Comparison of ENCODE assay signal across 18 cellular contexts in genomic region chr7:99359465-99360154, GRCh38.
"Had no signal": no experiment of that assay in that cellular context is flagged by ENCODE, and none has a peak within 500 bp of the region (broad histone marks: within the 10 kb centered on the region; RNA-seq: fewer than 3 reads in every experiment).

No MANE protein-coding gene starts in this region.

- H3K4me3 ChIP-seq: esophagus squamous epithelium, lung, skin epidermis had no signal

- H3K27ac ChIP-seq: esophagus squamous epithelium, neutrophil, skin epidermis had no signal

- H3K4me1 ChIP-seq: esophagus squamous epithelium had no signal

- DNase-seq: activated CD4-positive, alpha-beta T cell treated with anti-CD3 and anti-CD28 coated beads for 1 hour; activated CD4-positive, alpha-beta T cell treated with anti-CD3 and anti-CD28 coated beads, Interleukin-2, amount 50 U/mL, for 48 hours; activated naive CD4-positive, alpha-beta T cell treated with anti-CD3 and anti-CD28 coated beads, Interleukin-2, amount 50 U/mL, for 16 hours; esophagus squamous epithelium; glutamatergic neuron; hypothalamus; naive B cell; retina; stimulated activated CD4-positive, alpha-beta T cell treated with anti-CD3 and anti-CD28 coated beads, Interleukin-4, amount 100 ng/mL, for 24 hours; stimulated activated naive CD4-positive, alpha-beta T cell; substantia nigra; SW 1271; trophoblast cell had no signal

- H3K27me3 Mint-ChIP-seq: naive B cell had no signal

- H3K9me3 ChIP-seq: esophagus squamous epithelium, neutrophil had no signal

- H3K27me3 ChIP-seq: esophagus squamous epithelium, neutrophil had no signal

- H3K27ac Mint-ChIP-seq: activated T-helper 2 cell treated with anti-CD3 and anti-CD28 coated beads, Interferon-gamma antibody, Interleukin-2, Interleukin-4, amounts not matched to agents 10 μg/mL and 5 μg/mL and 100 μg/mL, durations not matched to agents 14 hours and 24 hours and 36 hours; T-helper 2 cell treated with Interferon-gamma antibody and Interleukin-4, amounts not matched to agents 5 μg/mL and 100 μg/mL, for 36 hours had no signal

- H3K9me3 Mint-ChIP-seq: activated T-helper 2 cell treated with anti-CD3 and anti-CD28 coated beads, Interferon-gamma antibody, Interleukin-2, Interleukin-4, amounts not matched to agents 10 μg/mL and 5 μg/mL and 100 μg/mL, durations not matched to agents 14 hours and 24 hours and 36 hours; naive B cell; T-helper 2 cell treated with Interferon-gamma antibody and Interleukin-4, amounts not matched to agents 5 μg/mL and 100 μg/mL, for 36 hours had no signal

- H3K4me3 Mint-ChIP-seq: naive B cell; T-helper 2 cell treated with Interferon-gamma antibody and Interleukin-4, amounts not matched to agents 5 μg/mL and 100 μg/mL, for 36 hours had no signal
